2 cellular contexts compared by ENCODE assay signal in the genomic region with DNA sequence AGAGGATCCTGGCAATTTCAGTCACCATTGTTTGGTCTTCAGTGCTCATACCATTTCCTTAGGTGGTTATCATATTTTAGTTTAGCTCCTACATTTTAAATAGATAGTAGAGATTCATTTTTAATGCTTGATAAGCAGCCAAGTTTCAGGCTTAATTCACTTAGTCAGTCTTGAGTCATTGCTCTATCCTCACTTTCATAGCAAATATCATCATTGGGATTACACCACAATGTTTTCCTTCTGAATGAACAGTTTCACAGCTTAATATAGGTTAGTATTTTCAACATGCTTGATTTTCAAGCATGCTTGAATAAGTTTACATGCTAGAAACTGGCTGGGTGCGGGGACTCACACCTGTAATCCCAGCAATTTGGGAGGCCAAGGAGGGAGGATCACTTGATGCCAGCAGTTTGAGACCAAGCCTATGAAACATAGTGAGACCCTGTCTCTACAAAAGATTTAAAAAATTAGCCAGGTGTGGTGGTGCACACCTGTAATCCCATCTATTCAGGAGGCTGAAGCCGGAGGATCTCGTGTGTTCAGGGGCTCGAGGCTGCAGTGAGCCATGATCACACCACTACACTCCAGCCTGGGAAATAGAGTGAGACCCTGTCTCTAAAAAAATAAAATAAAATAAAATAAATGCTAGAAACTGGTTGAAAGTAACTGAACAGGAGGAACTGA.
A peak's percentile ranks its signal among the peaks of the same experiment; 100 is the strongest.
TF ChIP-seq lines count a peak whose summit lies in the region.

No MANE protein-coding gene starts in this region.

TF ChIP-seq in endothelial cell of umbilical vein, 7 proteins besides CTCF, POLR2A, EP300 and RAD21:
- TF ChIP-seq, protein P1, sequence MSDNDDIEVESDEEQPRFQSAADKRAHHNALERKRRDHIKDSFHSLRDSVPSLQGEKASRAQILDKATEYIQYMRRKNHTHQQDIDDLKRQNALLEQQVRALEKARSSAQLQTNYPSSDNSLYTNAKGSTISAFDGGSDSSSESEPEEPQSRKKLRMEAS (IDR thresholded peaks at IDR 0.05; ENCODE audit: insufficient read depth, insufficient read length): no peak
- peak; percentile 19 for TF ChIP-seq FOS (IDR thresholded peaks at IDR 0.05; ENCODE audit: borderline replicate concordance, insufficient read depth, low read length)
- no peak for TF ChIP-seq JUN (IDR thresholded peaks at IDR 0.05; ENCODE audit: borderline replicate concordance, insufficient read depth, insufficient read length, low read depth)

TF ChIP-seq in liver, 16 proteins besides CTCF, POLR2A, EP300 and RAD21:
- no peak for TF ChIP-seq FOXA2 (IDR thresholded peaks at IDR 0.05)
- no peak for TF ChIP-seq GABPA (IDR thresholded peaks at IDR 0.05 in 1 of 2, conservative IDR thresholded peaks at IDR 0.05 in 1 of 2)
- TF ChIP-seq HNF4G (IDR thresholded peaks at IDR 0.05): no peak
- TF ChIP-seq SP1 (IDR thresholded peaks at IDR 0.05): no peak
- TF ChIP-seq, protein P2, sequence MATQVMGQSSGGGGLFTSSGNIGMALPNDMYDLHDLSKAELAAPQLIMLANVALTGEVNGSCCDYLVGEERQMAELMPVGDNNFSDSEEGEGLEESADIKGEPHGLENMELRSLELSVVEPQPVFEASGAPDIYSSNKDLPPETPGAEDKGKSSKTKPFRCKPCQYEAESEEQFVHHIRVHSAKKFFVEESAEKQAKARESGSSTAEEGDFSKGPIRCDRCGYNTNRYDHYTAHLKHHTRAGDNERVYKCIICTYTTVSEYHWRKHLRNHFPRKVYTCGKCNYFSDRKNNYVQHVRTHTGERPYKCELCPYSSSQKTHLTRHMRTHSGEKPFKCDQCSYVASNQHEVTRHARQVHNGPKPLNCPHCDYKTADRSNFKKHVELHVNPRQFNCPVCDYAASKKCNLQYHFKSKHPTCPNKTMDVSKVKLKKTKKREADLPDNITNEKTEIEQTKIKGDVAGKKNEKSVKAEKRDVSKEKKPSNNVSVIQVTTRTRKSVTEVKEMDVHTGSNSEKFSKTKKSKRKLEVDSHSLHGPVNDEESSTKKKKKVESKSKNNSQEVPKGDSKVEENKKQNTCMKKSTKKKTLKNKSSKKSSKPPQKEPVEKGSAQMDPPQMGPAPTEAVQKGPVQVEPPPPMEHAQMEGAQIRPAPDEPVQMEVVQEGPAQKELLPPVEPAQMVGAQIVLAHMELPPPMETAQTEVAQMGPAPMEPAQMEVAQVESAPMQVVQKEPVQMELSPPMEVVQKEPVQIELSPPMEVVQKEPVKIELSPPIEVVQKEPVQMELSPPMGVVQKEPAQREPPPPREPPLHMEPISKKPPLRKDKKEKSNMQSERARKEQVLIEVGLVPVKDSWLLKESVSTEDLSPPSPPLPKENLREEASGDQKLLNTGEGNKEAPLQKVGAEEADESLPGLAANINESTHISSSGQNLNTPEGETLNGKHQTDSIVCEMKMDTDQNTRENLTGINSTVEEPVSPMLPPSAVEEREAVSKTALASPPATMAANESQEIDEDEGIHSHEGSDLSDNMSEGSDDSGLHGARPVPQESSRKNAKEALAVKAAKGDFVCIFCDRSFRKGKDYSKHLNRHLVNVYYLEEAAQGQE (IDR thresholded peaks at IDR 0.05): no peak
- TF ChIP-seq FOXA1 (IDR thresholded peaks at IDR 0.05): no peak
- TF ChIP-seq, protein P1 (IDR thresholded peaks at IDR 0.05): no peak
